Comparison of ENCODE assay signal across 1 cellular context in the genomic region with DNA sequence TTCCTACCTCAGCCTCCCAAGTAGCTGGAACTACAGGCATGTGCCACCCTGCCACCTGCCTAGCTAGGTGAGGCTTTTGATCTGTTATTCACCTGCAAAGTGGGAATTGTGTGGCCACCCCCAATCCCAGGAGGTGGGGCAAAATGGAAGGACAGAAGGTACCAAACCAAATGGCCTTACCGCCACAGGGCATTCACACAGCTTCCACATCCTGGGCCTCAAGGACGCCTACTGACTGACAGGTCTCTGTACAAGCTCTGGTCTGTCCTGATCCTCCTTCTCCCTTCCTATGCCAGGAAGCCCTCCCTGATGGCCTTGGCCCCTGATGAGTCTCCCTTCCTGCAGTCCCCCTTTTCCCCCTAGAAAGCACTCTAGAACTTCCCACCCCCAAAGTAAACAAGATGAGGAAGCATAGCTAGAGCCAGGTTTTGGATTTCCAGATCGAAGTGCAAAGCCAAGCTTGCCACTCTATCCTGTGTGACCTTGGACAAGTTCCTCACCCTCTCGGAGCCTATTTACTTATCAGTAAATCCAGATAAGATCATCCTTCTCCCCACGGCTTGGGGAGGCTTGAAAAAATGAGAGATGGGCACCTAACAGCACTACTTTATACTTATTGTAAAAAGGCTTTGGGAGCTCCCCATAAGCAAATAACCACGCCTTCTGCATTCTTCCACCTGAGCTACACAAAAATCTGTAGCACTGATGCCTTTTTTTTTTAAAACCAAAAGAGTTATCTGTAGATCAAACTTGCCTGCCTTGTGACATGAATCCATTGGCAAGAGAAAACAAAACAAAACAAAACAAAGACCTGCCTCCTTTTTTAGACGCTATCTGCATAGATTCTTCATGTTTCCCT.
TF ChIP-seq lines count a peak whose summit lies in the region.

No MANE protein-coding gene starts in this region.

TF ChIP-seq in HepG2, 621 proteins besides CTCF, POLR2A, EP300 and RAD21 (continued from another document):
- TF ChIP-seq AHDC1 (CRISPR knock-in tag; IDR thresholded peaks at IDR 0.05; ENCODE audit: borderline replicate concordance), result peak; percentile 96
- TF ChIP-seq NPAS2 (CRISPR knock-in tag; IDR thresholded peaks at IDR 0.05; ENCODE audit: borderline replicate concordance), result no peak
- TF ChIP-seq ZNF160 (CRISPR knock-in tag; IDR thresholded peaks at IDR 0.05), result peak; percentile 18; the same call in 1 of the 2 replicates
- TF ChIP-seq MEIS2 (CRISPR knock-in tag; IDR thresholded peaks at IDR 0.05), result peak; percentile 98
- TF ChIP-seq CC2D1A (CRISPR knock-in tag; IDR thresholded peaks at IDR 0.05), result no peak
- peak; percentile 55; the same call in 1 of the 2 replicates for TF ChIP-seq SMAD9 (CRISPR knock-in tag; IDR thresholded peaks at IDR 0.05)
- TF ChIP-seq IKZF4 (CRISPR knock-in tag; IDR thresholded peaks at IDR 0.05; ENCODE audit: borderline replicate concordance, low read depth, not compliant biosample characterization), result peak; percentile 47
- TF ChIP-seq PHF21A (CRISPR knock-in tag; IDR thresholded peaks at IDR 0.05), result peak; percentile 98
- peak; percentile 31; the same call in 1 of the 2 replicates for TF ChIP-seq ZNF296 (CRISPR knock-in tag; conservative IDR thresholded peaks at IDR 0.05)
- peak; percentile 81 for TF ChIP-seq ZBTB38 (CRISPR knock-in tag; IDR thresholded peaks at IDR 0.05)
- peak; percentile 89 for TF ChIP-seq REPIN1 (CRISPR knock-in tag; IDR thresholded peaks at IDR 0.05; ENCODE audit: borderline replicate concordance, low read depth)
- no peak for TF ChIP-seq SRSF1 (optimal IDR thresholded peaks at IDR 0.05; ENCODE audit: low read depth, low read length)
- TF ChIP-seq ZNF207 (IDR thresholded peaks at IDR 0.05; ENCODE audit: borderline replicate concordance), result no peak
- TF ChIP-seq, protein P1, sequence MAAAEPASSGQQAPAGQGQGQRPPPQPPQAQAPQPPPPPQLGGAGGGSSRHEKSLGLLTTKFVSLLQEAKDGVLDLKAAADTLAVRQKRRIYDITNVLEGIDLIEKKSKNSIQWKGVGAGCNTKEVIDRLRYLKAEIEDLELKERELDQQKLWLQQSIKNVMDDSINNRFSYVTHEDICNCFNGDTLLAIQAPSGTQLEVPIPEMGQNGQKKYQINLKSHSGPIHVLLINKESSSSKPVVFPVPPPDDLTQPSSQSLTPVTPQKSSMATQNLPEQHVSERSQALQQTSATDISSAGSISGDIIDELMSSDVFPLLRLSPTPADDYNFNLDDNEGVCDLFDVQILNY (CRISPR knock-in tag; conservative IDR thresholded peaks at IDR 0.05), result no peak
- TF ChIP-seq, protein P2, sequence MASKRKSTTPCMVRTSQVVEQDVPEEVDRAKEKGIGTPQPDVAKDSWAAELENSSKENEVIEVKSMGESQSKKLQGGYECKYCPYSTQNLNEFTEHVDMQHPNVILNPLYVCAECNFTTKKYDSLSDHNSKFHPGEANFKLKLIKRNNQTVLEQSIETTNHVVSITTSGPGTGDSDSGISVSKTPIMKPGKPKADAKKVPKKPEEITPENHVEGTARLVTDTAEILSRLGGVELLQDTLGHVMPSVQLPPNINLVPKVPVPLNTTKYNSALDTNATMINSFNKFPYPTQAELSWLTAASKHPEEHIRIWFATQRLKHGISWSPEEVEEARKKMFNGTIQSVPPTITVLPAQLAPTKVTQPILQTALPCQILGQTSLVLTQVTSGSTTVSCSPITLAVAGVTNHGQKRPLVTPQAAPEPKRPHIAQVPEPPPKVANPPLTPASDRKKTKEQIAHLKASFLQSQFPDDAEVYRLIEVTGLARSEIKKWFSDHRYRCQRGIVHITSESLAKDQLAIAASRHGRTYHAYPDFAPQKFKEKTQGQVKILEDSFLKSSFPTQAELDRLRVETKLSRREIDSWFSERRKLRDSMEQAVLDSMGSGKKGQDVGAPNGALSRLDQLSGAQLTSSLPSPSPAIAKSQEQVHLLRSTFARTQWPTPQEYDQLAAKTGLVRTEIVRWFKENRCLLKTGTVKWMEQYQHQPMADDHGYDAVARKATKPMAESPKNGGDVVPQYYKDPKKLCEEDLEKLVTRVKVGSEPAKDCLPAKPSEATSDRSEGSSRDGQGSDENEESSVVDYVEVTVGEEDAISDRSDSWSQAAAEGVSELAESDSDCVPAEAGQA (IDR thresholded peaks at IDR 0.05; ENCODE audit: low read depth), result peak; percentile 43; the same call in 1 of the 2 replicates
- TF ChIP-seq, protein P2 (CRISPR knock-in tag; IDR thresholded peaks at IDR 0.05; ENCODE audit: borderline replicate concordance), result no peak
- TF ChIP-seq SUZ12 (IDR thresholded peaks at IDR 0.05; ENCODE audit: low read depth, low read length), result no peak
- TF ChIP-seq SNAI1 (CRISPR knock-in tag; IDR thresholded peaks at IDR 0.05; ENCODE audit: borderline replicate concordance), result peak; percentile 56; the same call in 1 of the 2 replicates
- TF ChIP-seq ZNF326 (CRISPR knock-in tag; IDR thresholded peaks at IDR 0.05; ENCODE audit: borderline replicate concordance), result no peak
- TF ChIP-seq PLSCR1 (CRISPR knock-in tag; IDR thresholded peaks at IDR 0.05; ENCODE audit: borderline replicate concordance), result no peak
- TF ChIP-seq SMC3 (IDR thresholded peaks at IDR 0.05; ENCODE audit: low read length), result no peak
- TF ChIP-seq SNRNP70 (IDR thresholded peaks at IDR 0.05; ENCODE audit: low read depth, low read length), result no peak
- TF ChIP-seq PPARG (CRISPR knock-in tag; conservative IDR thresholded peaks at IDR 0.05), result peak; percentile 79
- peak; percentile 94; the same call in 1 of the 2 replicates for TF ChIP-seq ZNF34 (CRISPR knock-in tag; IDR thresholded peaks at IDR 0.05; ENCODE audit: borderline replicate concordance)
- peak; percentile 84; the same call in 1 of the 2 replicates for TF ChIP-seq MED13 (CRISPR knock-in tag; IDR thresholded peaks at IDR 0.05)
- peak; percentile 92; the same call in 1 of the 2 replicates for TF ChIP-seq HMG20A (CRISPR knock-in tag; IDR thresholded peaks at IDR 0.05; ENCODE audit: borderline replicate concordance)
- 0 out of 2 replicates have a peak, but pooled peaks have one; percentile 68 for TF ChIP-seq ZNF839 (CRISPR knock-in tag; IDR thresholded peaks at IDR 0.05; ENCODE audit: borderline replicate concordance)
- TF ChIP-seq ZNF549 (CRISPR knock-in tag; IDR thresholded peaks at IDR 0.05), result no peak
- peak; percentile 95 for TF ChIP-seq HNF4G (IDR thresholded peaks at IDR 0.05; ENCODE audit: borderline replicate concordance, low read depth, low read length)
- peak; percentile 96 for TF ChIP-seq HNF4G (CRISPR knock-in tag; IDR thresholded peaks at IDR 0.05; ENCODE audit: borderline replicate concordance, low read depth)
- peak; percentile 43 for TF ChIP-seq CEBPG (CRISPR knock-in tag; IDR thresholded peaks at IDR 0.05)
